Comparison of ENCODE assay signal across 17 cellular contexts in genomic region chr10:70160798-70161197, GRCh38.
"Had no signal": no experiment of that assay in that cellular context is flagged by ENCODE, and none has a peak within 500 bp of the region (broad histone marks: within the 10 kb centered on the region; RNA-seq: fewer than 3 reads in every experiment).

No MANE protein-coding gene starts in this region.

- H3K4me3 Mint-ChIP-seq: brain; central memory CD8-positive, alpha-beta T cell; memory B cell; nephron; T-helper 1 cell treated with Interleukin-12 subunit alpha and Interleukin-12 subunit beta and Interleukin-4 antibody, amounts not matched to agents 30 μg/mL and 1 μg/mL, for 36 hours; WTC11 had no signal

- H3K27me3 ChIP-seq: heart left ventricle, left lung had no signal

- ATAC-seq: heart left ventricle, left lung, SK-N-SH treated with all-trans-retinoic acid at 6 μM for 48 hours, WTC11 had no signal

- H3K27ac ChIP-seq: heart left ventricle, left lung, thoracic aorta had no signal

- H3K27me3 Mint-ChIP-seq: brain; central memory CD8-positive, alpha-beta T cell; memory B cell had no signal

- H3K4me3 ChIP-seq: heart left ventricle, left lung, thoracic aorta had no signal

- DNase-seq: activated CD4-positive, alpha-beta T cell treated with anti-CD3 and anti-CD28 coated beads, Interleukin-2, amount 50 U/mL, for 48 hours; activated CD8-positive, alpha-beta memory T cell treated with anti-CD3 and anti-CD28 coated beads, Interleukin-2, amount 50 U/mL, for 48 hours; activated effector memory CD4-positive, alpha-beta T cell treated with Interleukin-2 at 50 U/mL for 16 hours; amygdala; effector memory CD4-positive, alpha-beta T cell; heart left ventricle; left lung; stimulated activated CD4-positive, alpha-beta T cell treated with anti-CD3 and anti-CD28 coated beads, Interleukin-2, amount 100 ng/mL, for 48 hours; stimulated activated naive CD4-positive, alpha-beta T cell treated with Interleukin-2 at 50 U/mL for 16 hours had no signal

- H3K9me3 ChIP-seq: heart left ventricle, left lung, thoracic aorta had no signal

- H3K27ac Mint-ChIP-seq: brain; memory B cell; nephron; T-helper 1 cell treated with Interleukin-12 subunit alpha and Interleukin-12 subunit beta and Interleukin-4 antibody, amounts not matched to agents 30 μg/mL and 1 μg/mL, for 36 hours; WTC11 had no signal

- H3K9me3 Mint-ChIP-seq: brain; central memory CD8-positive, alpha-beta T cell; memory B cell; nephron; T-helper 1 cell treated with Interleukin-12 subunit alpha and Interleukin-12 subunit beta and Interleukin-4 antibody, amounts not matched to agents 30 μg/mL and 1 μg/mL, for 36 hours; WTC11 had no signal
